ENCODE assay signal across 1 cellular context in the genomic region with DNA sequence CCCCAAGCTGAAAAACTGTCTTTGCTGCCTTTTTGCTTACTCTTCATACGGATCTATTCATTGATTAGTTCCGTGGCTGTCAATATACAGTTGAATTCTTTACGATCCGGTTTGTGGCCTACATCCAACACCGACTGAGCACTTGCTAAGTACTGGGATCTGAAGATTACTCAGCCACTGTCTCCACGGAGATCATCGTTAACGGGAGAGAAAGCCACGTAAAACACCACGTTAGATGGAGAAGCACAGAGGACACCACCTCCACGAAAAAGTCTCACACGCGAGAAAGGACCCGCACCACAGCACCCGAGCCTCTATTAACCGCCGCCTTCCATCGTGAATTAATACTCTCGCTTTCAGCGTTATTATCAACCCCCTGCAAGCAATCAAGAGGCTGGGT.
TF ChIP-seq lines count a peak whose summit lies in the region.

No MANE protein-coding gene starts in this region.

TF ChIP-seq in H1, 55 proteins besides CTCF, POLR2A, EP300 and RAD21:
- TF ChIP-seq POU5F1 (IDR thresholded peaks at IDR 0.05; ENCODE audit: low read depth, low read length), result no peak
- TF ChIP-seq SRF (IDR thresholded peaks at IDR 0.05; ENCODE audit: low read depth, low read length), result no peak
- no peak for TF ChIP-seq ASH2L (IDR thresholded peaks at IDR 0.05; ENCODE audit: low read length)
- TF ChIP-seq TEAD4 (IDR thresholded peaks at IDR 0.05; ENCODE audit: low read depth, low read length), result no peak
